In genomic region chr2:128602699-128603101, GRCh38 we compare ENCODE assay signal across 2 cellular contexts.
TF ChIP-seq lines count a peak whose summit lies in the region.

No MANE protein-coding gene starts in this region.

TF ChIP-seq in HEK293, 187 proteins besides CTCF, POLR2A, EP300 and RAD21:
- 0 out of 2 replicates have a peak, but pooled peaks have one; percentile 7 for TF ChIP-seq ZFHX2 (tag by site-specific recombination; conservative IDR thresholded peaks at IDR 0.05)
- no peak for TF ChIP-seq ZBTB6 (tag by site-specific recombination; IDR thresholded peaks at IDR 0.05)
- no peak for TF ChIP-seq HOXA7 (CRISPR knock-in tag; IDR thresholded peaks at IDR 0.05; ENCODE audit: borderline replicate concordance)

TF ChIP-seq in H1, 55 proteins besides CTCF, POLR2A, EP300 and RAD21:
- TF ChIP-seq SIRT6 (IDR thresholded peaks at IDR 0.05; ENCODE audit: low read length) = no peak
- no peak for TF ChIP-seq ATF2 (IDR thresholded peaks at IDR 0.05; ENCODE audit: low read length)
- TF ChIP-seq CEBPB (IDR thresholded peaks at IDR 0.05; ENCODE audit: low read depth, low read length) = no peak
- TF ChIP-seq YY1 (IDR thresholded peaks at IDR 0.05; ENCODE audit: low read depth, low read length) = no peak
- TF ChIP-seq SP2 (IDR thresholded peaks at IDR 0.05; ENCODE audit: low read length) = no peak
- no peak for TF ChIP-seq HDAC2 (IDR thresholded peaks at IDR 0.05; ENCODE audit: borderline replicate concordance in 1 of 2, low read depth in 2 of 2, low read length in 2 of 2)
- no peak for TF ChIP-seq JUND (IDR thresholded peaks at IDR 0.05; ENCODE audit: low read length)
- TF ChIP-seq RNF2 (IDR thresholded peaks at IDR 0.05; ENCODE audit: borderline replicate concordance, low read depth, low read length, missing control alignments, poor library complexity, severe bottlenecking) = no peak
- TF ChIP-seq FOSL1 (IDR thresholded peaks at IDR 0.05; ENCODE audit: insufficient read depth, low read depth, low read length) = no peak
- TF ChIP-seq SP4 (IDR thresholded peaks at IDR 0.05; ENCODE audit: low read length) = no peak
- TF ChIP-seq CHD7 (IDR thresholded peaks at IDR 0.05; ENCODE audit: insufficient replicate concordance, low read length) = no peak
- no peak for TF ChIP-seq SIX5 (IDR thresholded peaks at IDR 0.05; ENCODE audit: low read depth, low read length)
- no peak for TF ChIP-seq SRF (IDR thresholded peaks at IDR 0.05; ENCODE audit: low read depth, low read length)
- TF ChIP-seq GTF2F1 (IDR thresholded peaks at IDR 0.05; ENCODE audit: borderline replicate concordance, low read depth, low read length) = no peak
- no peak for TF ChIP-seq TBP (IDR thresholded peaks at IDR 0.05; ENCODE audit: low read depth, low read length)
